ENCODE assay signal across 7 cellular contexts in the genomic region with DNA sequence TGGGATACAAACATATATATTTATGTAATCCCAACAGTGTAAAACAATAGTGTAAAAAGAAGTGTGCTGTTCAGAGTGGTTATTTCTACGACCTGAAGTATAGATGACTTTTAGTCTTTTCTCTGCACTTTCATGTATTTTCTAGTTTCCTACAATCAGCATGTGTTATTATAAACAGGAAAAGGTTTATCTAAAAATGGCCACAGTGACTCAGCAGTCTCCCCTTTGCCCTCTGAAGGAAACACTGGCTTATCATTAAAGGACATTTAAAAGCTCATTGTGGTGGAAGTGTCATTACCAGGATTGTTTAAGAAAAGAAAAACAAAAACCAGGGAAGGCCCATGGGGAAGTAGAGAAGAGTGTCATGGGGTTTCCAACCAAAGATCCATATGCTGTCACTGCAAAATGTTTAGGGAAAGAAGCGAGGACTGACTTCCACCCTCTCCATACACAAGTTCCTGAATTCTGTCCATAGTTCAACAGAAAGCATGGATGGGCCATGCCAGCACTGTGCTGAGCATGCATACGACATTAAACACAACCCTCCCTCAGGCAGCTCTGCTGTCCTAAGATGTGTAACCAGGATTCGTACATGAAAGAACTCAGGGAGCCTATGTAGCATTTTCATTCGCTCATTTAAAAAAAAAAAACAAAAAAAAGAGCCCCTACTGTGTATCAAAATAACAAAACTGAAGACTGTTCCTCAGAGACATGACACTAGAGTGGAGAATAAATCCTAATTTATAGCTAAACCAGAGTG.
DNase-seq lines count a peak whose midpoint lies in the region; ATAC-seq and TF ChIP-seq lines count a peak whose summit lies in the region.

No MANE protein-coding gene starts in this region.

- peak overlapping the region; percentile 92 for H3K27ac ChIP-seq in HL-60 (replicated peaks)

- peak overlapping the region; percentile 76 for H3K4me3 Mint-ChIP-seq in memory B cell

- ATAC-seq in GM19397 (IDR thresholded peaks at IDR 0.05; ENCODE audit: unreplicated experiment) (peak; percentile 44), memory B cell (ENCODE audit: low read depth) (no peak)

- H3K4me1 Mint-ChIP-seq in memory B cell: peaks cover 41% of the 10 kb centered on the region

- H3K27me3 ChIP-seq in HL-60 (ENCODE audit: insufficient read depth, poor library complexity, severe bottlenecking): no peaks in the 10 kb centered on the region

- H3K4me3 ChIP-seq in HL-60 (replicated peaks; ENCODE audit: insufficient read depth, low read length) (no peak overlapping the region), astrocyte of the spinal cord (ENCODE audit: low read depth, low read length) (no peak overlapping the region)

- in situ Hi-C loops in astrocyte of the spinal cord (cut with HindIII; ENCODE audit: low sequenced_read_pairs): no loop called here

- peaks cover 35% of the 10 kb centered on the region for H3K36me3 Mint-ChIP-seq in memory B cell

- no peak for DNase-seq in HL-60 (ENCODE audit: low read depth in 1 of 2, low spot score in 1 of 2)
- DNase-seq in astrocyte of the spinal cord (ENCODE audit: low read depth, low spot score): peak; percentile 45
- peak in 1 of 2 donors; percentile 8 for DNase-seq in memory B cell (ENCODE audit: low spot score in 2 of 2)
- no peak for DNase-seq in RKO (ENCODE audit: low spot score)
- no peak for DNase-seq in hippocampal formation (lab: John Stamatoyannopoulos, UW)
- DNase-seq in NCI-H2171 (lab: John Stamatoyannopoulos, UW): no peak

- H3K9me3 Mint-ChIP-seq in memory B cell: peaks cover 9% of the 10 kb centered on the region

- TF ChIP-seq CTCF in HL-60 (IDR thresholded peaks at IDR 0.05; ENCODE audit: insufficient read depth, low read length) (no peak), astrocyte of the spinal cord (IDR thresholded peaks at IDR 0.05; ENCODE audit: low read depth, low read length) (no peak)

- no peaks in the 10 kb centered on the region for H3K27me3 Mint-ChIP-seq in memory B cell

- H3K27ac Mint-ChIP-seq in memory B cell: peak overlapping the region; percentile 86
